Comparison of ENCODE assay signal across 31 cellular contexts in genomic region chr6:51414361-51414760, GRCh38.
DNase-seq lines count a peak whose midpoint lies in the region; ATAC-seq, FAIRE-seq and TF ChIP-seq lines count a peak whose summit lies in the region.
"Had no signal": no experiment of that assay in that cellular context is flagged by ENCODE, and none has a peak within 500 bp of the region (broad histone marks: within the 10 kb centered on the region; RNA-seq: fewer than 3 reads in every experiment).

No MANE protein-coding gene starts in this region.

- no peaks in the 10 kb centered on the region for H3K4me1 ChIP-seq in trophoblast cell (ENCODE audit: control insufficient read depth in 1 of 2, insufficient read depth in 2 of 2, low read length in 2 of 2)
- H3K4me1 ChIP-seq: A549; BE2C; BLaER1; BLaER1 treated with 17β-estradiol and CSF1 and Interleukin-3, amounts not matched to agents 10 nM and 100 nM; Caco-2 had no signal

- no peak overlapping the region for H4K8ac ChIP-seq in trophoblast cell (ENCODE audit: low read depth, low read length)

- no peak overlapping the region for H3K14ac ChIP-seq in trophoblast cell (ENCODE audit: low read length)

- no peak for TF ChIP-seq CTCF in bronchial epithelial cell (IDR thresholded peaks at IDR 0.05; ENCODE audit: insufficient read depth, low read length, severe bottlenecking)

- peak; percentile 55 for FAIRE-seq in bronchial epithelial cell (lab: Jason Lieb, UNC)
- FAIRE-seq: A204.1, A549, D721Med had no signal

- no peak for ATAC-seq in HG02973 (IDR thresholded peaks at IDR 0.05; ENCODE audit: unreplicated experiment)
- ATAC-seq: A549; CD8-positive, alpha-beta T cell had no signal

- H3K36me3 ChIP-seq in bronchial epithelial cell (ENCODE audit: control insufficient read depth, insufficient read depth, low read length) (no peaks in the 10 kb centered on the region), trophoblast cell (ENCODE audit: control insufficient read depth in 1 of 2, insufficient read depth in 2 of 2, low read length in 2 of 2) (no peaks in the 10 kb centered on the region)
- H3K36me3 ChIP-seq: BE2C; BLaER1; BLaER1 treated with 17β-estradiol and CSF1 and Interleukin-3, amounts not matched to agents 10 nM and 100 nM had no signal

- no peak overlapping the region for H4K12ac ChIP-seq in trophoblast cell (ENCODE audit: low read depth, low read length)

- H3K79me1 ChIP-seq in trophoblast cell (ENCODE audit: low read length): no peaks in the 10 kb centered on the region

- H3K9ac ChIP-seq in trophoblast cell (ENCODE audit: low read length): no peak overlapping the region
- H3K9ac ChIP-seq: BLaER1; BLaER1 treated with 17β-estradiol and CSF1 and Interleukin-3, amounts not matched to agents 10 nM and 100 nM had no signal

- H3K18ac ChIP-seq in trophoblast cell (ENCODE audit: low read length): no peak overlapping the region

- WGBS in trophoblast cell (ENCODE audit: extremely low coverage, insufficient coverage, insufficient read length): no CpG with 5 or more reads among the region's 2 CpGs

- no peaks in the 10 kb centered on the region for H3K9me3 ChIP-seq in trophoblast cell (ENCODE audit: insufficient read depth, low read depth, low read length)
- H3K9me3 ChIP-seq: A549; BE2C; BLaER1; BLaER1 treated with 17β-estradiol and CSF1 and Interleukin-3, amounts not matched to agents 10 nM and 100 nM; Caco-2 had no signal

- no peak overlapping the region for H3K4me2 ChIP-seq in trophoblast cell (ENCODE audit: low read length)
- H3K4me2 ChIP-seq: A549; BLaER1; BLaER1 treated with 17β-estradiol and CSF1 and Interleukin-3, amounts not matched to agents 10 nM and 100 nM had no signal

- no peak overlapping the region for H3K23ac ChIP-seq in trophoblast cell (ENCODE audit: low read length)

- H3K4ac ChIP-seq in trophoblast cell (ENCODE audit: low read depth, low read length): no peak overlapping the region

- DNase-seq in bronchial epithelial cell (ENCODE audit: low read depth) (no peak), trophoblast cell (peak; percentile 55 to 82), NCI-H1694 (lab: John Stamatoyannopoulos, UW) (no peak)
- DNase-seq: 8988T; ACHN; AML-193; BE2C; C1 segment of cervical spinal cord; Caco-2; Calu3; CD4-positive, alpha-beta memory T cell; CD4-positive, alpha-beta T cell; CD4-positive, CD25-positive, alpha-beta regulatory T cell; CD8-positive, alpha-beta memory T cell; CD8-positive, alpha-beta T cell; COR-L47; DMS 273 treated with DMSO at 0.1 percent for 48 hours; DMS153; DMS53; DMS79; DMS79 treated with DMSO at 0.1 percent for 48 hours; DND-41; EL had no signal

- no peak overlapping the region for H2BK120ac ChIP-seq in trophoblast cell (ENCODE audit: insufficient read depth, low read length, poor library complexity)

- H3K4me3 ChIP-seq in bronchial epithelial cell (ENCODE audit: low read depth, low read length) (no peak overlapping the region), trophoblast cell (ENCODE audit: low read depth, low read length) (no peak overlapping the region)
- H3K4me3 ChIP-seq: A549; BLaER1; BLaER1 treated with 17β-estradiol and CSF1 and Interleukin-3, amounts not matched to agents 10 nM and 100 nM had no signal

- no peak overlapping the region for H2BK5ac ChIP-seq in trophoblast cell (ENCODE audit: low read depth, low read length, poor library complexity)

- H3K79me2 ChIP-seq in trophoblast cell (ENCODE audit: control insufficient read depth, insufficient read depth, low read length, poor library complexity): no peaks in the 10 kb centered on the region

- no peak overlapping the region for H2AK5ac ChIP-seq in trophoblast cell (ENCODE audit: low read length)

- no peak overlapping the region for H3K27ac ChIP-seq in trophoblast cell (ENCODE audit: low read depth, low read length)
- H3K27ac ChIP-seq: 22Rv1; A549; BLaER1; BLaER1 treated with 17β-estradiol and CSF1 and Interleukin-3, amounts not matched to agents 10 nM and 100 nM; C4-2B had no signal

- no peak overlapping the region for H4K91ac ChIP-seq in trophoblast cell (ENCODE audit: low read depth, low read length)

- no peak overlapping the region for H2BK12ac ChIP-seq in trophoblast cell (ENCODE audit: low read length)

- H2AFZ ChIP-seq in trophoblast cell (ENCODE audit: insufficient read depth, low read length, poor library complexity): no peak overlapping the region

- H3K27me3 ChIP-seq in bronchial epithelial cell (ENCODE audit: control insufficient read depth, insufficient read depth, low read length): no peaks in the 10 kb centered on the region
- H3K27me3 ChIP-seq in trophoblast cell (ENCODE audit: insufficient read depth, low read length): no peaks in the 10 kb centered on the region
- H3K27me3 ChIP-seq: BE2C; BLaER1; BLaER1 treated with 17β-estradiol and CSF1 and Interleukin-3, amounts not matched to agents 10 nM and 100 nM had no signal

Comparison
In these comparisons a context has a peak if more than half of its experiments do, and no peak if none do; other contexts are left out.
1. DNase-seq: peak in trophoblast cell (2 of 2); none in bronchial epithelial cell (single experiment) and NCI-H1694 (single experiment).